Comparison of ENCODE assay signal across 11 cellular contexts in the genomic region with DNA sequence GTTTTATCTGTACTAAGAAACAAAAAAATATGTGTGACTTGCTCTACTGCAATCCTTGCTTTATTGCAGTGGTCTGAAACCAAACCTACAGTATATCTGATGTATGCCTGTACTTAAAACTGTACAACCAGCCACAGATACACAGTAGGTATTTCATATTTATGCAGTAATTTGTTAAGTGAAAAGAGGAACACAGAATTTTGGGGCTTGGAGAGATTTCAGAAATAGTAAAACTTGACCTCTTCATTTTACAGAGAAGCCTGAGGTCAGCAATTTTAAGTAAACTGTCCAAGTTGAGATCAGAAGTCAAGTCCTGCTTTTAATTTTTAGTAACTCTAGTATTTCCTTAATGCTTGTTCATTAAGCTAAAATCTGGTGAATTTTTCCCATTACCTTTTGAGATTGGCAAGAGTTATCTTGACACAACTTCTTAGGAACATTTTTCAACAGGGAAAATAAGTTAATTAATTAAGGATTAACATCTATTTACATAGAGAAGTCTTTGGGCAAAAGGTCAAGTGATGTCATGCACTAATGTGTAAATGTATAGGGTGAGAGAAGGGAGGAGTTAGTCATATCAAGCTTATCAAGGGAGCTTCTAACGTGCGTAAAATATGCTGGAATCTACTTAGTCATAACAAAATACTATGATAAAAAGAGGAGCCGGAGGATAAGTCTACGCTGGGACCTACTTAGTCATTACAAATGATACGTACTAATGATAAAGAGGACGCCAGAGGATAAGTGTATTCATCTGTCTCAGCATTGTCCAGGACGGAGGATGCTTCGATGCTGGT.
"Had no signal": no experiment of that assay in that cellular context is flagged by ENCODE, and none has a peak within 500 bp of the region (broad histone marks: within the 10 kb centered on the region; RNA-seq: fewer than 3 reads in every experiment).

No MANE protein-coding gene starts in this region.

- FAIRE-seq: pancreas, urothelium cell line had no signal

- H3K4me1 ChIP-seq: lower lobe of right lung, pancreas had no signal

- H3K9me3 ChIP-seq: lower lobe of right lung, pancreas, thyroid gland had no signal

- H3K4me3 ChIP-seq: lower lobe of right lung, pancreas, thyroid gland had no signal

- H3K36me3 ChIP-seq: lower lobe of right lung, pancreas, thyroid gland had no signal

- H3K27ac ChIP-seq: lower lobe of right lung, pancreas, thyroid gland had no signal

- H3K27me3 ChIP-seq: pancreas, thyroid gland had no signal

- DNase-seq: activated CD4-positive, alpha-beta T cell treated with anti-CD3 and anti-CD28 coated beads for 48 hours; activated naive CD4-positive, alpha-beta T cell treated with anti-CD3 and anti-CD28 coated beads, Interleukin-2, amount 50 U/mL, for 16 hours; amniotic stem cell; hypothalamus; left cardiac atrium; lower lobe of right lung; pancreas; stimulated activated CD4-positive, alpha-beta T cell treated with anti-CD3 and anti-CD28 coated beads, Interleukin-4, amount 100 ng/mL, for 4 hours; thyroid gland had no signal

- ATAC-seq: activated T-helper 17 cell treated with anti-CD3 and anti-CD28 coated beads, Interleukin-2, amount 50 U/mL, for 72 hours; left cardiac atrium; pancreas had no signal
